16 cellular contexts compared by ENCODE assay signal in genomic region chrX:25005382-25006185, GRCh38. TPM values are rescaled to one million over a fixed set of nuclear protein-coding genes. Genes with fewer than 3 reads are reported as not detected.
DNase-seq lines count a peak whose midpoint lies in the region; ATAC-seq and TF ChIP-seq lines count a peak whose summit lies in the region.
"Had no signal": no experiment of that assay in that cellular context is flagged by ENCODE, and none has a peak within 500 bp of the region (broad histone marks: within the 10 kb centered on the region; RNA-seq: fewer than 3 reads in every experiment).

No MANE protein-coding gene starts in this region.

- H3K27me3 Mint-ChIP-seq in CD8-positive, alpha-beta memory T cell, result peaks cover 40 to 53% of the 10 kb centered on the region in 2 donors

- intact Hi-C loops in heart right ventricle (cut with DNase I) (no loop called here), tibial artery (cut with DNase I; ENCODE audit: low total_unique reads) (no loop called here)

- peak overlapping the region in 1 of 7 donors; percentile 34 for H3K4me3 Mint-ChIP-seq in CD8-positive, alpha-beta memory T cell
- H3K4me3 Mint-ChIP-seq: activated CD8-positive, alpha-beta T cell treated with anti-CD3 and anti-CD28 coated beads for 36 hours had no signal

- TF ChIP-seq CTCF in heart right ventricle (IDR thresholded peaks at IDR 0.05), result no peak
- no peak for TF ChIP-seq CTCF in right atrium auricular region (IDR thresholded peaks at IDR 0.05)
- TF ChIP-seq CTCF in tibial artery (IDR thresholded peaks at IDR 0.05), result no peak

- peaks cover 11 to 26% (median 25%) of the 10 kb centered on the region in 3 donors for H3K4me1 Mint-ChIP-seq in CD8-positive, alpha-beta memory T cell

- no peak overlapping the region for H3K9ac ChIP-seq in adipocyte (ENCODE audit: low read length)

- peaks cover 0 to 5% (median 0%) of the 10 kb centered on the region in 5 donors for H3K9me3 Mint-ChIP-seq in CD8-positive, alpha-beta memory T cell
- H3K9me3 Mint-ChIP-seq: activated CD8-positive, alpha-beta T cell treated with anti-CD3 and anti-CD28 coated beads for 36 hours; stimulated activated effector memory CD8-positive, alpha-beta T cell treated with anti-CD3 and anti-CD28 coated beads, Interleukin-12 subunit alpha, Interleukin-12 subunit beta, amount 100 ng/mL, for 72 hours had no signal

- H3K36me3 ChIP-seq in heart right ventricle (no peaks in the 10 kb centered on the region), right atrium auricular region (no peaks in the 10 kb centered on the region), adipocyte (ENCODE audit: control insufficient read depth, insufficient read depth, low read length, severe bottlenecking) (no peaks in the 10 kb centered on the region), tibial artery (no peaks in the 10 kb centered on the region)
- H3K36me3 ChIP-seq in CD8-positive, alpha-beta memory T cell (ENCODE audit: insufficient read depth, low read length), result no peaks in the 10 kb centered on the region

- H3K27ac Mint-ChIP-seq in CD8-positive, alpha-beta memory T cell, result no peak overlapping the region
- H3K27ac Mint-ChIP-seq: activated CD8-positive, alpha-beta T cell treated with anti-CD3 and anti-CD28 coated beads for 36 hours; stimulated activated effector memory CD8-positive, alpha-beta T cell treated with anti-CD3 and anti-CD28 coated beads, Interleukin-12 subunit alpha, Interleukin-12 subunit beta, amount 100 ng/mL, for 72 hours had no signal

- DNase-seq in heart right ventricle (no peak), right atrium auricular region (ENCODE audit: low spot score) (no peak), adipocyte (ENCODE audit: low read depth) (peak; percentile 21), left lobe of liver (ENCODE audit: low spot score) (no peak), tibial artery (no peak), COLO668 (lab: John Stamatoyannopoulos, UW; ENCODE audit: unreplicated experiment) (no peak)
- DNase-seq in CD8-positive, alpha-beta memory T cell, result no peak
- DNase-seq: activated CD8-positive, alpha-beta T cell treated with anti-CD3 and anti-CD28 coated beads for 36 hours; cortex of kidney; foreskin keratinocyte; MM.1S; nucleus accumbens had no signal

- no peaks in the 10 kb centered on the region for H3K36me3 Mint-ChIP-seq in CD8-positive, alpha-beta memory T cell
- H3K36me3 Mint-ChIP-seq: activated naive CD8-positive, alpha-beta T cell had no signal

- POLR2A ChIA-PET in CD8-positive, alpha-beta memory T cell (lab: Charles Lee), result no interaction called here

- H3K9me3 ChIP-seq in heart right ventricle (no peaks in the 10 kb centered on the region), right atrium auricular region (no peaks in the 10 kb centered on the region), adipocyte (ENCODE audit: control insufficient read depth, low read length) (no peaks in the 10 kb centered on the region), tibial artery (no peaks in the 10 kb centered on the region)
- H3K9me3 ChIP-seq in CD8-positive, alpha-beta memory T cell (ENCODE audit: low read length), result no peaks in the 10 kb centered on the region

- WGBS in heart right ventricle, 2 donors, result 3% methylated on average over 31 to 72 of the region's 72 CpGs

- H3K27ac ChIP-seq in heart right ventricle (no peak overlapping the region), right atrium auricular region (no peak overlapping the region), tibial artery (no peak overlapping the region)
- no peak overlapping the region for H3K27ac ChIP-seq in CD8-positive, alpha-beta memory T cell (ENCODE audit: low read depth, low read length)
- H3K27ac ChIP-seq: C4-2B, foreskin keratinocyte had no signal

- H3K4me3 ChIP-seq in heart right ventricle (peak overlapping the region in 8 of 10 donors; percentile 9 to 31 (median 24)), right atrium auricular region (peak overlapping the region in 1 of 2 donors; percentile 24), adipocyte (ENCODE audit: low read length) (no peak overlapping the region), tibial artery (peak overlapping the region; percentile 21 to 39)
- no peak overlapping the region for H3K4me3 ChIP-seq in CD8-positive, alpha-beta memory T cell (ENCODE audit: low read length)

- peaks cover 14 to 100% (median 73%) of the 10 kb centered on the region in 7 donors for H3K27me3 ChIP-seq in heart right ventricle
- H3K27me3 ChIP-seq in right atrium auricular region, result peaks cover 34 to 50% of the 10 kb centered on the region in 2 donors
- H3K27me3 ChIP-seq in adipocyte (replicated peaks; ENCODE audit: control insufficient read depth, insufficient read depth, low read length), result peaks cover 68% of the 10 kb centered on the region
- peaks cover 0 to 70% of the 10 kb centered on the region in 2 donors for H3K27me3 ChIP-seq in tibial artery
- peaks cover 4% of the 10 kb centered on the region for H3K27me3 ChIP-seq in CD8-positive, alpha-beta memory T cell (ENCODE audit: insufficient read depth, low read length, poor library complexity, severe bottlenecking)

- CTCF ChIA-PET in CD8-positive, alpha-beta memory T cell (lab: Charles Lee), result no interaction called here

- no peak for ATAC-seq in heart right ventricle
- peak; percentile 55 for ATAC-seq in left lobe of liver
- ATAC-seq in GM21737 (IDR thresholded peaks at IDR 0.05; ENCODE audit: unreplicated experiment), result no peak
- ATAC-seq: activated CD8-positive, alpha-beta T cell treated with anti-CD3 and anti-CD28 coated beads for 36 hours; stimulated activated effector memory CD8-positive, alpha-beta T cell treated with anti-CD3 and anti-CD28 coated beads, Interleukin-12 subunit alpha, Interleukin-12 subunit beta, amount 100 ng/mL, for 72 hours had no signal

- peaks cover 0 to 28% (median 4%) of the 10 kb centered on the region in 9 donors for H3K4me1 ChIP-seq in heart right ventricle
- peaks cover 0 to 21% of the 10 kb centered on the region in 2 donors for H3K4me1 ChIP-seq in right atrium auricular region
- H3K4me1 ChIP-seq in adipocyte (ENCODE audit: control insufficient read depth, insufficient read depth, low read length), result no peaks in the 10 kb centered on the region
- H3K4me1 ChIP-seq in tibial artery, result peaks cover 0 to 29% (median 19%) of the 10 kb centered on the region in 4 donors
- H3K4me1 ChIP-seq in CD8-positive, alpha-beta memory T cell (ENCODE audit: insufficient read depth, low read length), result no peaks in the 10 kb centered on the region
- H3K4me1 ChIP-seq: foreskin keratinocyte had no signal

RNA-seq across cellular contexts. Expression of gene ARX, which starts 10.2 kb away (rescaled TPM):
- total RNA-seq in heart right ventricle (under 1 TPM in 1 of 10 donors, not detected in 9; 0.13 TPM), right atrium auricular region (not detected), left lobe of liver (not detected)
- polyA plus RNA-seq in heart right ventricle, result not detected
- not detected for total RNA-seq in CD8-positive, alpha-beta memory T cell
- polyA plus RNA-seq in CD8-positive, alpha-beta memory T cell, result not detected
- total RNA-seq: activated CD8-positive, alpha-beta T cell treated with anti-CD3 and anti-CD28 coated beads for 36 hours; foreskin keratinocyte had no signal
- polyA plus RNA-seq: foreskin keratinocyte had no signal

Comparison
In these comparisons a context has a peak if more than half of its experiments do, and no peak if none do; other contexts are left out.
1. H3K4me3 ChIP-seq: peak in heart right ventricle (8 of 10) and tibial artery (2 of 2); none in adipocyte (single experiment) and CD8-positive, alpha-beta memory T cell (single experiment).